In genomic region chr2:102226171-102226570, GRCh38 we compare ENCODE assay signal across 11 cellular contexts. TPM values are rescaled to one million over a fixed set of nuclear protein-coding genes. Genes with fewer than 3 reads are reported as not detected.
A peak's percentile ranks its signal among the peaks of the same experiment; 100 is the strongest.
DNase-seq lines count a peak whose midpoint lies in the region; ATAC-seq and TF ChIP-seq lines count a peak whose summit lies in the region.
"Had no signal": no experiment of that assay in that cellular context is flagged by ENCODE, and none has a peak within 500 bp of the region (broad histone marks: within the 10 kb centered on the region; RNA-seq: fewer than 3 reads in every experiment).

No MANE protein-coding gene starts in this region.

- intact Hi-C loops in Calu3 (cut with micrococcal nuclease; ENCODE audit: unreplicated experiment) (no loop called here), esophagus muscularis mucosa (cut with DNase I) (no loop called here), body of pancreas (cut with DNase I) (no loop called here)
- intact Hi-C loops in activated CD8-positive, alpha-beta T cell treated with anti-CD3 and anti-CD28 coated beads for 36 hours (cut with micrococcal nuclease): no loop called here

- no peaks in the 10 kb centered on the region for H3K9me3 ChIP-seq in esophagus muscularis mucosa
- H3K9me3 ChIP-seq in skeletal muscle tissue (ENCODE audit: control insufficient read depth in 3 of 3, low read length in 3 of 3): no peaks in the 10 kb centered on the region
- H3K9me3 ChIP-seq in body of pancreas: no peaks in the 10 kb centered on the region

- H3K4me1 Mint-ChIP-seq in Calu3 (ENCODE audit: low read depth, unreplicated experiment): peaks cover 31% of the 10 kb centered on the region
- peaks cover 54% of the 10 kb centered on the region for H3K4me1 Mint-ChIP-seq in activated CD8-positive, alpha-beta T cell treated with anti-CD3 and anti-CD28 coated beads for 36 hours (ENCODE audit: low read depth)

- H3K4me1 ChIP-seq in esophagus muscularis mucosa: peaks cover 27 to 34% (median 31%) of the 10 kb centered on the region in 4 donors
- H3K4me1 ChIP-seq in skeletal muscle tissue (ENCODE audit: control insufficient read depth in 3 of 3, insufficient read depth in 3 of 3, low read length in 3 of 3): peaks cover 19 to 23% (median 20%) of the 10 kb centered on the region in 3 donors
- H3K4me1 ChIP-seq in body of pancreas: peaks cover 19% of the 10 kb centered on the region

- CTCF ChIA-PET in Calu3 (lab: Charles Lee): no interaction called here
- CTCF ChIA-PET in activated CD8-positive, alpha-beta T cell treated with anti-CD3 and anti-CD28 coated beads for 36 hours (lab: Charles Lee): interaction anchor here (1.1 to 1.4 kb wide), 2 partner anchors 41 to 206 kb away, joined by 3 to 5 read pairs; no protein-coding TSS in a partner anchor

- TF ChIP-seq CTCF in Calu3 (IDR thresholded peaks at IDR 0.05; ENCODE audit: unreplicated experiment) (no peak), esophagus muscularis mucosa (IDR thresholded peaks at IDR 0.05) (no peak), body of pancreas (IDR thresholded peaks at IDR 0.05) (no peak)
- no peak for TF ChIP-seq CTCF in activated CD8-positive, alpha-beta T cell treated with anti-CD3 and anti-CD28 coated beads for 36 hours (IDR thresholded peaks at IDR 0.05)

- H3K27me3 ChIP-seq in esophagus muscularis mucosa (no peaks in the 10 kb centered on the region), skeletal muscle tissue (ENCODE audit: control insufficient read depth in 3 of 3, insufficient read depth in 3 of 3, low read length in 3 of 3) (no peaks in the 10 kb centered on the region), body of pancreas (no peaks in the 10 kb centered on the region)

- H3K9me3 Mint-ChIP-seq in Calu3 (ENCODE audit: low read depth, unreplicated experiment): no peaks in the 10 kb centered on the region
- H3K9me3 Mint-ChIP-seq in activated CD8-positive, alpha-beta T cell treated with anti-CD3 and anti-CD28 coated beads for 36 hours: no peaks in the 10 kb centered on the region

- 90% methylated on average over 6 of the region's 6 CpGs for WGBS in esophagus muscularis mucosa
- 80 to 85% methylated on average over 6 of the region's 6 CpGs for WGBS in body of pancreas, 2 donors

- H3K36me3 ChIP-seq in esophagus muscularis mucosa: no peaks in the 10 kb centered on the region
- H3K36me3 ChIP-seq in skeletal muscle tissue (ENCODE audit: control insufficient read depth in 3 of 3, insufficient read depth in 3 of 3, low read length in 3 of 3): no peaks in the 10 kb centered on the region
- H3K36me3 ChIP-seq in body of pancreas (replicated peaks in 1 of 2; ENCODE audit: insufficient read depth in 1 of 2, low read depth in 2 of 2): no peaks in the 10 kb centered on the region

- no peaks in the 10 kb centered on the region for H3K27me3 Mint-ChIP-seq in Calu3 (ENCODE audit: unreplicated experiment)
- H3K27me3 Mint-ChIP-seq in activated CD8-positive, alpha-beta T cell treated with anti-CD3 and anti-CD28 coated beads for 36 hours: no peaks in the 10 kb centered on the region

- H3K27ac Mint-ChIP-seq in Calu3 (ENCODE audit: unreplicated experiment): peak overlapping the region; percentile 98
- H3K27ac Mint-ChIP-seq in activated CD8-positive, alpha-beta T cell treated with anti-CD3 and anti-CD28 coated beads for 36 hours: peak overlapping the region; percentile 86

- ATAC-seq in activated CD8-positive, alpha-beta T cell treated with anti-CD3 and anti-CD28 coated beads for 36 hours: no peak
- ATAC-seq in body of pancreas (no peak), GM21447 (IDR thresholded peaks at IDR 0.05; ENCODE audit: unreplicated experiment) (no peak)
- ATAC-seq: sciatic nerve had no signal

- BruUV-seq in Calu3 (replicated peaks; lab: Mats Ljungman, UMichigan): no TSS peak

- peaks cover 9% of the 10 kb centered on the region for H3K36me3 Mint-ChIP-seq in Calu3 (ENCODE audit: insufficient read depth, unreplicated experiment)
- peaks cover 3% of the 10 kb centered on the region for H3K36me3 Mint-ChIP-seq in activated CD8-positive, alpha-beta T cell treated with anti-CD3 and anti-CD28 coated beads for 36 hours (ENCODE audit: low read depth)

- peak overlapping the region; percentile 77 to 85 (median 83) for H3K27ac ChIP-seq in esophagus muscularis mucosa (replicated peaks in 1 of 4)
- peak overlapping the region; percentile 97 for H3K27ac ChIP-seq in skeletal muscle tissue (ENCODE audit: low read depth, low read length)
- peak overlapping the region in 2 of 4 donors; percentile 83 to 86 for H3K27ac ChIP-seq in body of pancreas

- H3K4me3 Mint-ChIP-seq in Calu3 (ENCODE audit: low read depth, unreplicated experiment): no peak overlapping the region
- H3K4me3 Mint-ChIP-seq in activated CD8-positive, alpha-beta T cell treated with anti-CD3 and anti-CD28 coated beads for 36 hours: no peak overlapping the region

- TF ChIP-seq POLR2A in esophagus muscularis mucosa (IDR thresholded peaks at IDR 0.05; ENCODE audit: low read depth) (no peak), body of pancreas (IDR thresholded peaks at IDR 0.05) (no peak)

- TF ChIP-seq EP300 in esophagus muscularis mucosa (IDR thresholded peaks at IDR 0.05): no peak

- no peak overlapping the region for H3K4me3 ChIP-seq in esophagus muscularis mucosa
- no peak overlapping the region for H3K4me3 ChIP-seq in skeletal muscle tissue (ENCODE audit: low read length in 3 of 3)
- no peak overlapping the region for H3K4me3 ChIP-seq in body of pancreas

- DNase-seq in Calu3: no peak
- no peak for DNase-seq in activated CD8-positive, alpha-beta T cell treated with anti-CD3 and anti-CD28 coated beads for 36 hours
- DNase-seq in esophagus muscularis mucosa (ENCODE audit: extremely low spot score): peak; percentile 70
- DNase-seq in body of pancreas: no peak
- DNase-seq in DMS53 treated with DMSO at 0.1 percent for 48 hours (lab: John Stamatoyannopoulos, UW; ENCODE audit: unreplicated experiment): no peak
- no peak for DNase-seq in NCI-H128 (lab: John Stamatoyannopoulos, UW; ENCODE audit: unreplicated experiment)
- DNase-seq: MM.1S, NCI-H524 treated with DMSO at 0.1 percent for 48 hours had no signal

- no peak overlapping the region for H3K9ac ChIP-seq in skeletal muscle tissue (ENCODE audit: low read depth in 1 of 3, low read length in 3 of 3)

- POLR2A ChIA-PET in activated CD8-positive, alpha-beta T cell treated with anti-CD3 and anti-CD28 coated beads for 36 hours (lab: Charles Lee): interaction anchor here (0.9 kb wide), 1 partner anchor 38 kb away, joined by 3 read pairs; no protein-coding TSS in a partner anchor

RNA-seq across cellular contexts. Expression of gene IL1RL2, which starts 39.3 kb away (rescaled TPM):
- total RNA-seq in Calu3 (2022): 0.68 and 0.73 TPM in 2 replicates
- not detected for total RNA-seq in activated CD8-positive, alpha-beta T cell treated with anti-CD3 and anti-CD28 coated beads for 36 hours
- under 1 TPM in 3 of 4 donors, not detected in 1; 0.19 to 0.92 (median 0.66) TPM for total RNA-seq in esophagus muscularis mucosa
- not detected for total RNA-seq in skeletal muscle tissue
- under 1 TPM in 1 of 2 donors, not detected in 1; 0.52 TPM for total RNA-seq in body of pancreas
- total RNA-seq: sciatic nerve had no signal
